Comparison of ENCODE assay signal across 28 cellular contexts in genomic region chr2:179250084-179250483, GRCh38. TPM values are rescaled to one million over a fixed set of nuclear protein-coding genes. Genes with fewer than 3 reads are reported as not detected.
DNase-seq lines count a peak whose midpoint lies in the region; ATAC-seq, FAIRE-seq and TF ChIP-seq lines count a peak whose summit lies in the region.
"Had no signal": no experiment of that assay in that cellular context is flagged by ENCODE, and none has a peak within 500 bp of the region (broad histone marks: within the 10 kb centered on the region; RNA-seq: fewer than 3 reads in every experiment).

No MANE protein-coding gene starts in this region.

- no peak overlapping the region for H3K27ac ChIP-seq in GM12878 (ENCODE audit: control insufficient read depth, insufficient read depth)
- H3K27ac ChIP-seq: esophagus squamous epithelium, pancreas, PC-9, SJCRH30, WERI-Rb-1 had no signal

- intact Hi-C loops in GM12878 (cut with micrococcal nuclease; ENCODE audit: unreplicated experiment) = loop anchor here (10.0 kb wide), 1 partner anchor 725 kb away; no protein-coding TSS in a partner anchor

- ATAC-seq in GM12878 = peak; percentile 7; the same call in 2 of the 3 replicates
- ATAC-seq in stimulated activated naive CD8-positive, alpha-beta T cell treated with anti-CD3 and anti-CD28 coated beads, Interleukin-15, amount 100 ng/mL, for 72 hours = peak; percentile 55
- ATAC-seq: left colon, pancreas, sciatic nerve, T-helper 17 cell had no signal

- TF ChIP-seq CTCF in GM12878 (IDR thresholded peaks at IDR 0.05 in 2 of 3, conservative IDR thresholded peaks at IDR 0.05 in 1 of 3; ENCODE audit: control insufficient read depth in 2 of 3, extremely low read depth in 1 of 3, insufficient read depth in 1 of 3, low read depth in 3 of 3, low read length in 3 of 3) = no peak

- TF ChIP-seq POLR2A in GM12878 (IDR thresholded peaks at IDR 0.05; ENCODE audit: low read depth, low read length) = no peak

- no peaks in the 10 kb centered on the region for H3K36me3 ChIP-seq in GM12878 (ENCODE audit: control insufficient read depth in 2 of 2, insufficient read depth in 2 of 2, low read length in 1 of 2)
- H3K36me3 ChIP-seq: esophagus squamous epithelium, pancreas, WERI-Rb-1 had no signal

- H2AFZ ChIP-seq in GM12878 (ENCODE audit: control insufficient read depth, low read depth, low read length) = no peak overlapping the region; the same call in 1 of the 2 replicates
- H2AFZ ChIP-seq: PC-9 had no signal

- no peaks in the 10 kb centered on the region for H4K20me1 ChIP-seq in GM12878 (ENCODE audit: control insufficient read depth, insufficient read depth)

- H3K9me3 ChIP-seq in GM12878 (replicated peaks; ENCODE audit: control insufficient read depth, insufficient read depth, low read length) = no peaks in the 10 kb centered on the region; the same call in none of the 3 replicates
- H3K9me3 ChIP-seq: esophagus squamous epithelium, pancreas had no signal

- H3K27ac Mint-ChIP-seq in activated naive CD4-positive, alpha-beta T cell treated with anti-CD3 and anti-CD28 coated beads, Interleukin-2, amount 50 U/mL, for 24 hours = peak overlapping the region; percentile 71
- peak overlapping the region; percentile 39 to 80 (median 58) for H3K27ac Mint-ChIP-seq in IgD-negative memory B cell
- H3K27ac Mint-ChIP-seq in stimulated activated naive CD8-positive, alpha-beta T cell treated with anti-CD3 and anti-CD28 coated beads, Interleukin-15, amount 100 ng/mL, for 72 hours = no peak overlapping the region
- H3K27ac Mint-ChIP-seq: nephron, T-helper 17 cell had no signal

- no peak for FAIRE-seq in GM12878 (lab: Jason Lieb, UNC)
- FAIRE-seq: pancreas had no signal

- no TSS peak for BruUV-seq in GM12878 (replicated peaks; lab: Mats Ljungman, UMichigan)

- no peak overlapping the region for H3K9ac ChIP-seq in GM12878 (ENCODE audit: control insufficient read depth, insufficient read depth, low read length)

- H3K36me3 Mint-ChIP-seq in activated naive CD4-positive, alpha-beta T cell treated with anti-CD3 and anti-CD28 coated beads, Interleukin-2, amount 50 U/mL, for 24 hours = peaks cover 1% of the 10 kb centered on the region
- H3K36me3 Mint-ChIP-seq in IgD-negative memory B cell = peaks cover 8% of the 10 kb centered on the region
- H3K36me3 Mint-ChIP-seq: CD4-positive, alpha-beta memory T cell had no signal

- POLR2A ChIA-PET in GM12878 (lab: Charles Lee) = interaction anchor here (0.7 to 0.8 kb wide), 2 partner anchors 10 to 119 kb away, joined by 3 read pairs; no protein-coding TSS in a partner anchor

- peaks cover 26% of the 10 kb centered on the region for H3K79me2 ChIP-seq in GM12878 (ENCODE audit: control insufficient read depth, insufficient read depth, low read length)

- H3K4me1 Mint-ChIP-seq in activated naive CD4-positive, alpha-beta T cell treated with anti-CD3 and anti-CD28 coated beads, Interleukin-2, amount 50 U/mL, for 24 hours = peaks cover 54% of the 10 kb centered on the region
- H3K4me1 Mint-ChIP-seq in IgD-negative memory B cell = peaks cover 63 to 70% (median 65%) of the 10 kb centered on the region in 3 donors
- peaks cover 34% of the 10 kb centered on the region for H3K4me1 Mint-ChIP-seq in stimulated activated naive CD8-positive, alpha-beta T cell treated with anti-CD3 and anti-CD28 coated beads, Interleukin-15, amount 100 ng/mL, for 72 hours
- H3K4me1 Mint-ChIP-seq: nephron had no signal

- CTCF ChIA-PET in GM12878 (lab: Yijun Ruan, JAX) = interaction anchor here (1.2 to 3.3 kb wide), 2 partner anchors 11 kb away, joined by 3 to 18 read pairs; no protein-coding TSS in a partner anchor

- SMC1A ChIA-PET in GM12878 (lab: Charles Lee; ENCODE audit: uncharacterized antibody, unreplicated experiment) = interaction anchor here (1.2 to 2.5 kb wide), 2 partner anchors 13 to 831 kb away, joined by 3 to 6 read pairs; no protein-coding TSS in a partner anchor

- H3K27me3 ChIP-seq in GM12878 (replicated peaks in 1 of 2; ENCODE audit: control insufficient read depth in 2 of 2, insufficient read depth in 2 of 2, low read length in 1 of 2) = no peaks in the 10 kb centered on the region
- H3K27me3 ChIP-seq: esophagus squamous epithelium, pancreas, SJCRH30 had no signal

- TF ChIP-seq EP300 in GM12878 (IDR thresholded peaks at IDR 0.05; ENCODE audit: borderline replicate concordance in 1 of 2, control insufficient read depth in 1 of 2, low read depth in 2 of 2, low read length in 2 of 2) = no peak

- in situ Hi-C loops in GM12878 (cut with MboI) = no loop called here

- RAD21 ChIA-PET in GM12878 (lab: Charles Lee; ENCODE audit: unreplicated experiment) = interaction anchor here (0.9 kb wide), 1 partner anchor 11 kb away, joined by 4 read pairs; no protein-coding TSS in a partner anchor

- H3K4me1 ChIP-seq in GM12878 (ENCODE audit: control insufficient read depth, insufficient read depth, low read length) = peaks cover 39% of the 10 kb centered on the region
- H3K4me1 ChIP-seq: pancreas, SJCRH30 had no signal

- H3K4me2 ChIP-seq in GM12878 (ENCODE audit: control insufficient read depth, insufficient read depth) = no peak overlapping the region
- H3K4me2 ChIP-seq: PC-9 had no signal

- H3K4me3 ChIP-seq in GM12878 = peak overlapping the region; percentile 17; the same call in 1 of the 2 replicates
- H3K4me3 ChIP-seq: esophagus squamous epithelium, pancreas, PC-9, SJCRH30 had no signal

- 2% methylated on average over 3 of the region's 3 CpGs for WGBS in GM12878 (ENCODE audit: insufficient coverage, insufficient replicate concordance, low lambda C conversion rate, missing lambda C conversion rate)

- no peak for TF ChIP-seq RAD21 in GM12878 (IDR thresholded peaks at IDR 0.05; ENCODE audit: insufficient read depth, low read depth, low read length)

- no peaks in the 10 kb centered on the region for H3K27me3 Mint-ChIP-seq in activated naive CD4-positive, alpha-beta T cell treated with anti-CD3 and anti-CD28 coated beads, Interleukin-2, amount 50 U/mL, for 24 hours
- H3K27me3 Mint-ChIP-seq in IgD-negative memory B cell = no peaks in the 10 kb centered on the region
- peaks cover 7% of the 10 kb centered on the region for H3K27me3 Mint-ChIP-seq in stimulated activated naive CD8-positive, alpha-beta T cell treated with anti-CD3 and anti-CD28 coated beads, Interleukin-15, amount 100 ng/mL, for 72 hours
- H3K27me3 Mint-ChIP-seq: CD4-positive, alpha-beta memory T cell; T-helper 17 cell had no signal

- H3K9me3 Mint-ChIP-seq in activated naive CD4-positive, alpha-beta T cell treated with anti-CD3 and anti-CD28 coated beads, Interleukin-2, amount 50 U/mL, for 24 hours = peaks cover 5% of the 10 kb centered on the region
- H3K9me3 Mint-ChIP-seq in IgD-negative memory B cell = peaks cover 0 to 11% (median 2%) of the 10 kb centered on the region in 3 donors
- peaks cover 0 to 5% of the 10 kb centered on the region in 2 donors for H3K9me3 Mint-ChIP-seq in stimulated activated naive CD8-positive, alpha-beta T cell treated with anti-CD3 and anti-CD28 coated beads, Interleukin-15, amount 100 ng/mL, for 72 hours

- no peak overlapping the region for H3K4me3 Mint-ChIP-seq in activated naive CD4-positive, alpha-beta T cell treated with anti-CD3 and anti-CD28 coated beads, Interleukin-2, amount 50 U/mL, for 24 hours
- H3K4me3 Mint-ChIP-seq in IgD-negative memory B cell = peak overlapping the region; percentile 5 to 72 (median 46)
- no peak overlapping the region for H3K4me3 Mint-ChIP-seq in stimulated activated naive CD8-positive, alpha-beta T cell treated with anti-CD3 and anti-CD28 coated beads, Interleukin-15, amount 100 ng/mL, for 72 hours
- H3K4me3 Mint-ChIP-seq: nephron, T-helper 17 cell had no signal

- no peak for DNase-seq in activated naive CD4-positive, alpha-beta T cell (lab: John Stamatoyannopoulos, UW)
- DNase-seq in GM12878 (ENCODE audit: low read depth, low spot score) (no peak), amniotic stem cell (lab: John Stamatoyannopoulos, UW) (no peak), RKO (ENCODE audit: low spot score) (no peak), EL (no peak)
- no peak for DNase-seq in stimulated activated naive CD8-positive, alpha-beta T cell treated with anti-CD3 and anti-CD28 coated beads, Interleukin-15, amount 100 ng/mL, for 72 hours
- DNase-seq: activated effector memory CD4-positive, alpha-beta T cell treated with anti-CD3 and anti-CD28 coated beads, Interleukin-2, amount 50 U/mL, for 16 hours; CD4-positive, alpha-beta memory T cell; DMS53; effector CD8-positive, alpha-beta T cell; esophagus squamous epithelium; H7; Kasumi-1; left colon; NCI-H1092 treated with DMSO at 0.1 percent for 48 hours; NCI-H2029; NCI-H226; NCI-H82; pancreas; PC-9; SJCRH30; stimulated activated CD4-positive, alpha-beta T cell treated with anti-CD3 and anti-CD28 coated beads, Interleukin-15, amount 100 ng/mL, for 24 hours; T-helper 17 cell; WERI-Rb-1 had no signal

TF ChIP-seq in GM12878, 131 proteins besides CTCF, POLR2A, EP300 and RAD21:
- no peak for TF ChIP-seq ZNF274 (IDR thresholded peaks at IDR 0.05; ENCODE audit: insufficient read depth, insufficient read length)
- 0 out of 2 replicates have a peak, but pooled peaks have one; percentile 16 for TF ChIP-seq RUNX3 (IDR thresholded peaks at IDR 0.05; ENCODE audit: low read length)

RNA-seq across cellular contexts. Expression of gene SESTD1, which starts 14.5 kb away (rescaled TPM):
- 23.6 TPM for polyA plus RNA-seq in IgD-negative memory B cell
- 33.2 and 34.8 TPM in 2 replicates for total RNA-seq in GM12878 (2013; cell fraction: nucleolus; rRNA removed)
- 5.2 and 9.4 TPM in 2 replicates for total RNA-seq in GM12878 (2014; rRNA removed)
- total RNA-seq in GM12878 (2014; rRNA removed; fragmentation: Illumina TruSeq; extraction: Trizol) = 8.7 and 9.5 TPM in 2 replicates
- total RNA-seq in GM12878 (2021) = 22.6 and 22.7 TPM in 2 replicates
- polyA plus RNA-seq in GM12878 (2011; ENCODE audit: low read depth) = 3.6 TPM
- 12.7 and 16.5 TPM in 2 replicates for polyA plus RNA-seq in GM12878 (2011; rRNA removed)
- polyA plus RNA-seq in GM12878 (2011; cell fraction: cytosol; rRNA removed) = 4.9 and 5.2 TPM in 2 replicates
- polyA plus RNA-seq in GM12878 (2011; cell fraction: nucleus; rRNA removed) = 11.1 and 12.5 TPM in 2 replicates
- polyA plus RNA-seq in GM12878 (2012) = 2.4 and 4.3 TPM in 2 replicates
- 9.9 and 12.9 TPM in 2 replicates for polyA plus RNA-seq in GM12878 (2014; fragmentation: Illumina TruSeq; extraction: Trizol)
- polyA plus RNA-seq in GM12878 (2014; fragmentation: Nextera tagmentation; extraction: Ambion mirVana) = 1 to 10 TPM; 5.4 to 6.2 TPM
- 6.2 and 9.4 TPM in 2 replicates for polyA plus RNA-seq in GM12878 (2014; rRNA removed)
- 10 to 100 TPM in 1 of 2 experiments, 1 to 10 TPM in 1; 4.4 to 14.6 TPM for polyA plus RNA-seq in GM12878 (2016; fragmentation: Nextera tagmentation; extraction: Ambion mirVana)
- 5.2 and 31.7 TPM in 2 replicates for polyA minus RNA-seq in GM12878 (2011; rRNA and poly(A)+ RNA removed)
- 4.1 and 5.4 TPM in 2 replicates for polyA minus RNA-seq in GM12878 (2011; cell fraction: cytosol; rRNA and poly(A)+ RNA removed)
- polyA minus RNA-seq in GM12878 (2011; cell fraction: nucleus; rRNA and poly(A)+ RNA removed) = 10.8 and 15.4 TPM in 2 replicates

Comparison
In these comparisons a context has a peak if more than half of its experiments do, and no peak if none do; other contexts are left out.
1. H3K27ac Mint-ChIP-seq: peak in activated naive CD4-positive, alpha-beta T cell treated with anti-CD3 and anti-CD28 coated beads, Interleukin-2, amount 50 U/mL, for 24 hours (single experiment) and IgD-negative memory B cell (3 of 3); none in stimulated activated naive CD8-positive, alpha-beta T cell treated with anti-CD3 and anti-CD28 coated beads, Interleukin-15, amount 100 ng/mL, for 72 hours (0 of 2).
2. H3K4me3 Mint-ChIP-seq: peak in IgD-negative memory B cell (4 of 4); none in activated naive CD4-positive, alpha-beta T cell treated with anti-CD3 and anti-CD28 coated beads, Interleukin-2, amount 50 U/mL, for 24 hours (single experiment) and stimulated activated naive CD8-positive, alpha-beta T cell treated with anti-CD3 and anti-CD28 coated beads, Interleukin-15, amount 100 ng/mL, for 72 hours (0 of 2).